8 cellular contexts compared by ENCODE assay signal in genomic region chr5:36305571-36306326, GRCh38. TPM values are rescaled to one million over a fixed set of nuclear protein-coding genes. Genes with fewer than 3 reads are reported as not detected.
DNase-seq lines count a peak whose midpoint lies in the region; ATAC-seq and TF ChIP-seq lines count a peak whose summit lies in the region.

No MANE protein-coding gene starts in this region.

- H3K4me1 ChIP-seq in Caco-2 = peaks cover 19% of the 10 kb centered on the region
- peaks cover 19% of the 10 kb centered on the region for H3K4me1 ChIP-seq in PC-3 (ENCODE audit: insufficient read depth, low read length)
- peaks cover 0 to 42% (median 9%) of the 10 kb centered on the region in 4 donors for H3K4me1 ChIP-seq in tibial artery

- H4K20me1 ChIP-seq in PC-3 (ENCODE audit: low read length) = no peaks in the 10 kb centered on the region

- no peaks in the 10 kb centered on the region for H3K9me3 ChIP-seq in Caco-2
- H3K9me3 ChIP-seq in PC-3 (ENCODE audit: low read length) = no peaks in the 10 kb centered on the region
- H3K9me3 ChIP-seq in tibial artery = no peaks in the 10 kb centered on the region

- no peaks in the 10 kb centered on the region for H3F3A ChIP-seq in PC-3 (ENCODE audit: low read length, unreplicated experiment)

- no peak overlapping the region for H2AFZ ChIP-seq in PC-3 (ENCODE audit: low read length)

- H3K9me3 Mint-ChIP-seq in Caco-2 (ENCODE audit: unreplicated experiment) = peaks cover 4% of the 10 kb centered on the region

- intact Hi-C loops in Caco-2 (cut with micrococcal nuclease; ENCODE audit: unreplicated experiment) = loop anchor here (1.0 to 5.0 kb wide), 7 partner anchors 40 to 226 kb away; no protein-coding TSS in a partner anchor
- intact Hi-C loops in PC-3 (cut with micrococcal nuclease) = loop anchor here (1.0 kb wide), 5 partner anchors 40 to 226 kb away; no protein-coding TSS in a partner anchor
- intact Hi-C loops in tibial artery (cut with DNase I; ENCODE audit: low total_unique reads) = loop anchor here (2.0 to 10.0 kb wide), 2 partner anchors 41 to 61 kb away; partner anchors contain the start of gene NADK2

- peak in 1 of 2 experiments; percentile 59 for DNase-seq in Caco-2
- DNase-seq in Kasumi-1 (lab: John Stamatoyannopoulos, UW) = peak; percentile 45 to 46
- peak; percentile 63 for DNase-seq in PC-3
- peak in 23 of 61 donors; percentile 1 to 47 (median 15) for DNase-seq in caudate nucleus (lab: John Stamatoyannopoulos, UW)
- peak; percentile 78 for DNase-seq in left lobe of liver (ENCODE audit: low spot score)
- peak; percentile 36 to 72 for DNase-seq in tibial artery
- no peak for DNase-seq in activated effector memory CD4-positive, alpha-beta T cell treated with anti-CD3 and anti-CD28 coated beads, Interleukin-2, amount 50 U/mL, for 16 hours

- ATAC-seq in GM19372 (IDR thresholded peaks at IDR 0.05; ENCODE audit: low read depth, unreplicated experiment) = peak; percentile 57
- ATAC-seq in PC-3 = peak; percentile 65
- peak; percentile 82 for ATAC-seq in left lobe of liver

- no TSS peak for BruUV-seq in Caco-2 (replicated peaks; lab: Mats Ljungman, UMichigan)
- BruUV-seq in PC-3 (replicated peaks; lab: Mats Ljungman, UMichigan) = no TSS peak

- H3K4me3 Mint-ChIP-seq in Caco-2 (ENCODE audit: unreplicated experiment) = no peak overlapping the region

- H3K27ac Mint-ChIP-seq in Caco-2 (ENCODE audit: unreplicated experiment) = no peak overlapping the region

- CTCF ChIA-PET in Caco-2 (lab: Charles Lee) = interaction anchor here (0.6 to 1.5 kb wide), 2 partner anchors 64 to 109 kb away, joined by 3 to 4 read pairs; partner anchors contain the start of gene NADK2
- CTCF ChIA-PET in PC-3 (lab: Charles Lee) = interaction anchor here (0.7 to 0.8 kb wide), 4 partner anchors 127 to 240 kb away, joined by 3 to 7 read pairs (median 4); no protein-coding TSS in a partner anchor

- no peaks in the 10 kb centered on the region for H3K9me2 ChIP-seq in PC-3 (replicated peaks; ENCODE audit: low read length)

- no peaks in the 10 kb centered on the region for H3K36me3 ChIP-seq in Caco-2 (ENCODE audit: control insufficient read depth, insufficient read depth, low read length)
- H3K36me3 ChIP-seq in PC-3 (ENCODE audit: low read depth, low read length) = no peaks in the 10 kb centered on the region
- H3K36me3 ChIP-seq in tibial artery = no peaks in the 10 kb centered on the region

- H3K9ac ChIP-seq in PC-3 (ENCODE audit: low read length) = no peak overlapping the region

- H3K27me3 ChIP-seq in Caco-2 (replicated peaks; ENCODE audit: control insufficient read depth, insufficient read depth, low read length) (no peaks in the 10 kb centered on the region), PC-3 (ENCODE audit: low read length) (peaks cover 21% of the 10 kb centered on the region), tibial artery (no peaks in the 10 kb centered on the region)

- no peak overlapping the region for H3K4me2 ChIP-seq in PC-3 (ENCODE audit: low read length)

- H3K36me3 Mint-ChIP-seq in Caco-2 (ENCODE audit: insufficient read depth, unreplicated experiment) = no peaks in the 10 kb centered on the region

- no peaks in the 10 kb centered on the region for H3K27me3 Mint-ChIP-seq in Caco-2 (ENCODE audit: insufficient read depth, unreplicated experiment)

- peaks cover 13% of the 10 kb centered on the region for H3K4me1 Mint-ChIP-seq in Caco-2 (ENCODE audit: low read depth, unreplicated experiment)

- POLR2A ChIA-PET in Caco-2 (lab: Charles Lee) (no interaction called here), PC-3 (lab: Charles Lee; ENCODE audit: unreplicated experiment) (no interaction called here)

- no peaks in the 10 kb centered on the region for H3K79me2 ChIP-seq in PC-3 (ENCODE audit: low read length)

- H3K27ac ChIP-seq in PC-3 (ENCODE audit: low read length) = no peak overlapping the region
- peak overlapping the region; percentile 29 for H3K27ac ChIP-seq in caudate nucleus (ENCODE audit: low read depth, low read length)
- H3K27ac ChIP-seq in tibial artery = peak overlapping the region in 1 of 2 donors; percentile 77

- TF ChIP-seq CTCF in Caco-2 (IDR thresholded peaks at IDR 0.05; ENCODE audit: insufficient read depth in 1 of 2, low read depth in 1 of 2, low read length in 1 of 2, severe bottlenecking in 1 of 2, unreplicated experiment in 1 of 2) (peak; percentile 55 to 72), PC-3 (conservative IDR thresholded peaks at IDR 0.05; ENCODE audit: low read depth, low read length) (peak; percentile 90), tibial artery (IDR thresholded peaks at IDR 0.05) (peak; percentile 72 to 81)

- H3K4me3 ChIP-seq in Caco-2 (ENCODE audit: low read depth, low read length) = no peak overlapping the region
- H3K4me3 ChIP-seq in PC-3 (ENCODE audit: low read length) = no peak overlapping the region
- no peak overlapping the region for H3K4me3 ChIP-seq in tibial artery

RNA-seq across cellular contexts. Expression of gene RANBP3L, which starts 4.0 kb away (rescaled TPM):
- 0.20 TPM in 1 of 2 replicates, not detected in the other for total RNA-seq in Caco-2 (2022)
- total RNA-seq in PC-3 (2014; rRNA removed) = not detected in 2 replicates
- 3.3 TPM for total RNA-seq in left lobe of liver
